ENCODE assay signal across 17 cellular contexts in the genomic region with DNA sequence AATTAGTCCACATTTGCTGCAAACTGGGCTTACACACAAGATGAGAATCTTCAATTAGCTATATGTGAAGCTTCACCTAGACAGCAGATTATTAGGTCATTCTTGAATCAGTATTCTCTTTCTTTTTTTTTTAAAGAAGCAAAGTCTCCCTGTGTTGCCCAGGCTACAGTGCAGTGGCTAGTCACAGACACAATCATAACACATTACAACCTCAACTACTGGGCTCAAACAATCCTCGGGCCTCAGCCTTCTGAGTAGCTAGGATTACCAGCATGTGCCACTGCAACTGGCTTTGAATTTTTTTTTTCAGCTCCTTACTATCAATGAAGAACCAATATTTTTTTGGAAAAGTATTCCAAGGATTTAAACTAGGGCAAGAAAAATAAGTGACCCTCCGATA.
"Had no signal": no experiment of that assay in that cellular context is flagged by ENCODE, and none has a peak within 500 bp of the region (broad histone marks: within the 10 kb centered on the region; RNA-seq: fewer than 3 reads in every experiment).

No MANE protein-coding gene starts in this region.

- H3K4me3 Mint-ChIP-seq: activated naive CD4-positive, alpha-beta T cell treated with anti-CD3 and anti-CD28 coated beads, Interleukin-2, amount 50 U/mL, for 24 hours; central memory CD8-positive, alpha-beta T cell; mesothelial cell of epicardium; stimulated activated effector memory CD8-positive, alpha-beta T cell treated with anti-CD3 and anti-CD28 coated beads, Interleukin-12 subunit alpha, Interleukin-12 subunit beta, amount 100 ng/mL, for 72 hours; T-cell had no signal

- H3K27ac Mint-ChIP-seq: activated naive CD4-positive, alpha-beta T cell treated with anti-CD3 and anti-CD28 coated beads, Interleukin-2, amount 50 U/mL, for 24 hours; mesothelial cell of epicardium; stimulated activated effector memory CD8-positive, alpha-beta T cell treated with anti-CD3 and anti-CD28 coated beads, Interleukin-12 subunit alpha, Interleukin-12 subunit beta, amount 100 ng/mL, for 72 hours; T-cell had no signal

- H3K4me1 ChIP-seq: upper lobe of right lung had no signal

- H3K27me3 ChIP-seq: adrenal gland, body of pancreas, heart left ventricle, upper lobe of right lung had no signal

- H3K4me1 Mint-ChIP-seq: activated naive CD4-positive, alpha-beta T cell treated with anti-CD3 and anti-CD28 coated beads, Interleukin-2, amount 50 U/mL, for 24 hours; mesothelial cell of epicardium; stimulated activated effector memory CD8-positive, alpha-beta T cell treated with anti-CD3 and anti-CD28 coated beads, Interleukin-12 subunit alpha, Interleukin-12 subunit beta, amount 100 ng/mL, for 72 hours had no signal

- DNase-seq: activated CD4-positive, alpha-beta T cell treated with anti-CD3 and anti-CD28 coated beads, Interleukin-2, amount 50 U/mL, for 48 hours; activated effector memory CD4-positive, alpha-beta T cell treated with Interleukin-2 at 50 U/mL for 16 hours; adrenal gland; body of pancreas; effector CD8-positive, alpha-beta T cell; foreskin melanocyte; heart left ventricle; T-cell; T1000; upper lobe of right lung had no signal

- ATAC-seq: body of pancreas; heart left ventricle; stimulated activated effector memory CD8-positive, alpha-beta T cell treated with anti-CD3 and anti-CD28 coated beads, Interleukin-12 subunit alpha, Interleukin-12 subunit beta, amount 100 ng/mL, for 72 hours; T-cell; upper lobe of right lung had no signal

- H3K4me3 ChIP-seq: adrenal gland, body of pancreas, heart left ventricle, lung, thoracic aorta, upper lobe of right lung had no signal

- H3K27me3 Mint-ChIP-seq: activated naive CD4-positive, alpha-beta T cell treated with anti-CD3 and anti-CD28 coated beads, Interleukin-2, amount 50 U/mL, for 24 hours; central memory CD8-positive, alpha-beta T cell; T-cell had no signal

- H3K27ac ChIP-seq: adrenal gland, body of pancreas, heart left ventricle, thoracic aorta, upper lobe of right lung, VCaP had no signal

- H3K9me3 Mint-ChIP-seq: activated naive CD4-positive, alpha-beta T cell treated with anti-CD3 and anti-CD28 coated beads, Interleukin-2, amount 50 U/mL, for 24 hours; central memory CD8-positive, alpha-beta T cell; mesothelial cell of epicardium; stimulated activated effector memory CD8-positive, alpha-beta T cell treated with anti-CD3 and anti-CD28 coated beads, Interleukin-12 subunit alpha, Interleukin-12 subunit beta, amount 100 ng/mL, for 72 hours; T-cell had no signal

- H3K36me3 Mint-ChIP-seq: mesothelial cell of epicardium had no signal
